10 cellular contexts compared by ENCODE assay signal in the genomic region with DNA sequence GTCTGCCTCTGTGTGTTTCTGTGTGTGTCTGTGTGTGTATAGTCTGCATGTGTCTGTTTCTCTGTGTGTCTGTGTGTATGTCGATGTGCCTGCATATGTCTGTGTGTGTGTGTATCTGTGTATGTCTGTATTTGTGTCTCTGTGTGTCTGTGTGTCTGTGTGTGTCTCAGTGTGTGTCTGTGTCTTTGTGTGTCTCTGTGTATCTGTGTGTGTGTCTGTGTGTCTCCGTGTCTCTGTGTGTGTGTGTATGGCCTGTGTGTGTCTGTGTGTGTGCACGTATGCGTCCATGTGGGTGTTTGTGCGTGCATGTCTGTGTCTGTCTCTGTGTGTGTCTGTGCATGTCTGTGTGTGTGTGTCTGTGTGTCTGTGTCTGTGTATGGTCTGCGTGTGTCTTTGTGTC. TPM values are rescaled to one million over a fixed set of nuclear protein-coding genes. Genes with fewer than 3 reads are reported as not detected.
DNase-seq lines count a peak whose midpoint lies in the region; ATAC-seq, FAIRE-seq and TF ChIP-seq lines count a peak whose summit lies in the region.
"Had no signal": no experiment of that assay in that cellular context is flagged by ENCODE, and none has a peak within 500 bp of the region (broad histone marks: within the 10 kb centered on the region; RNA-seq: fewer than 3 reads in every experiment).

No MANE protein-coding gene starts in this region.

- no peaks in the 10 kb centered on the region for H3K79me2 ChIP-seq in mesendoderm (ENCODE audit: control insufficient read depth, insufficient read depth, low read length)

- H2BK120ac ChIP-seq in mesendoderm (ENCODE audit: low read depth, low read length), result no peak overlapping the region

- no peak overlapping the region for H4K8ac ChIP-seq in mesendoderm (ENCODE audit: low read depth, low read length)

- ATAC-seq in heart right ventricle (peak in 3 of 8 donors; percentile 4 to 23 (median 15)), Right ventricle myocardium inferior (no peak), upper lobe of left lung (ENCODE audit: low FRiP score in 2 of 2) (peak in 1 of 2 donors; percentile 29)
- ATAC-seq in activated T-cell treated with anti-CD3 and anti-CD28 coated beads, Interleukin-2, amount 50 U/mL, for 72 hours (replicated peaks in 1 of 2), result no peak

- H3K4me1 ChIP-seq in heart right ventricle (peaks cover 0 to 18% (median 6%) of the 10 kb centered on the region in 9 donors), mesendoderm (ENCODE audit: control insufficient read depth, low read depth, low read length) (peaks cover 6% of the 10 kb centered on the region), upper lobe of left lung (peaks cover 8 to 18% (median 16%) of the 10 kb centered on the region in 4 donors)

- no peak overlapping the region for H4K5ac ChIP-seq in mesendoderm (ENCODE audit: low read length)

- H3K23ac ChIP-seq in mesendoderm (ENCODE audit: low read length), result peak overlapping the region; percentile 51

- no peak overlapping the region for H2BK5ac ChIP-seq in mesendoderm (ENCODE audit: low read length)

- TF ChIP-seq EP300 in upper lobe of left lung (IDR thresholded peaks at IDR 0.05), result no peak

- DNase-seq in heart right ventricle, result no peak
- DNase-seq in Right ventricle myocardium inferior (ENCODE audit: missing footprints), result no peak
- DNase-seq in bronchial epithelial cell (ENCODE audit: low read depth), result no peak
- no peak for DNase-seq in mesendoderm
- no peak for DNase-seq in upper lobe of left lung
- DNase-seq in activated T-cell treated with anti-CD3 and anti-CD28 coated beads, Interleukin-2, amount 50 U/mL, for 72 hours, result no peak
- DNase-seq in OCI-M1 (lab: John Stamatoyannopoulos, UW), result no peak
- no peak for DNase-seq in activated T-cell treated with anti-CD3 and anti-CD28 coated beads, Interleukin-2, amount 50 U/mL, for 48 hours

- H3K4me3 Mint-ChIP-seq in activated T-cell treated with anti-CD3 and anti-CD28 coated beads, Interleukin-2, amount 50 U/mL, for 72 hours, result no peak overlapping the region
- H3K4me3 Mint-ChIP-seq: T-cell had no signal

- no peak overlapping the region for H2BK15ac ChIP-seq in mesendoderm (replicated peaks; ENCODE audit: low read depth)

- H3K18ac ChIP-seq in mesendoderm (ENCODE audit: low read length), result no peak overlapping the region

- peak overlapping the region; percentile 63 for H3K4me2 ChIP-seq in mesendoderm (ENCODE audit: low read length)

- TF ChIP-seq POLR2A in upper lobe of left lung (IDR thresholded peaks at IDR 0.05), result no peak

- TF ChIP-seq CTCF in heart right ventricle (IDR thresholded peaks at IDR 0.05) (no peak), bronchial epithelial cell (IDR thresholded peaks at IDR 0.05; ENCODE audit: insufficient read depth, low read length, severe bottlenecking) (no peak), upper lobe of left lung (IDR thresholded peaks at IDR 0.05) (no peak)

- peak overlapping the region; percentile 40 to 70 (median 58) for H3K4me3 ChIP-seq in heart right ventricle
- H3K4me3 ChIP-seq in bronchial epithelial cell (ENCODE audit: low read depth, low read length), result peak overlapping the region; percentile 39
- peak overlapping the region; percentile 31 for H3K4me3 ChIP-seq in mesendoderm (ENCODE audit: low read length)
- H3K4me3 ChIP-seq in upper lobe of left lung, result peak overlapping the region; percentile 16 to 64 (median 58)

- H3K36me3 Mint-ChIP-seq in activated T-cell treated with anti-CD3 and anti-CD28 coated beads, Interleukin-2, amount 50 U/mL, for 72 hours (ENCODE audit: insufficient read depth in 2 of 2), result peaks cover 5 to 7% of the 10 kb centered on the region in 2 donors
- H3K36me3 Mint-ChIP-seq: T-cell had no signal

- peak overlapping the region; percentile 63 for H3K56ac ChIP-seq in mesendoderm (ENCODE audit: low read length)

- H3K36me3 ChIP-seq in heart right ventricle, result no peaks in the 10 kb centered on the region
- no peaks in the 10 kb centered on the region for H3K36me3 ChIP-seq in bronchial epithelial cell (ENCODE audit: control insufficient read depth, insufficient read depth, low read length)
- H3K36me3 ChIP-seq in mesendoderm (ENCODE audit: control insufficient read depth, insufficient read depth, low read length), result no peaks in the 10 kb centered on the region
- H3K36me3 ChIP-seq in upper lobe of left lung, result no peaks in the 10 kb centered on the region

- H3K27ac Mint-ChIP-seq in activated T-cell treated with anti-CD3 and anti-CD28 coated beads, Interleukin-2, amount 50 U/mL, for 72 hours, result no peak overlapping the region
- H3K27ac Mint-ChIP-seq: T-cell had no signal

- intact Hi-C loops in heart right ventricle (cut with DNase I) (loop anchor here in 1 of 10 donors (10.0 kb wide), 1 partner anchor 199 kb away; the partner anchor contains the start of gene SIPA1), Right ventricle myocardium inferior (cut with DNase I) (no loop called here)

- no peak overlapping the region for H3K27ac ChIP-seq in heart right ventricle
- no peak overlapping the region for H3K27ac ChIP-seq in mesendoderm (ENCODE audit: low read depth, low read length)
- peak overlapping the region in 1 of 4 donors; percentile 70 for H3K27ac ChIP-seq in upper lobe of left lung

- 38 to 60% methylated on average over 6 of the region's 6 CpGs for WGBS in heart right ventricle, 2 donors
- no CpG with 5 or more reads among the region's 6 CpGs for WGBS in mesendoderm (ENCODE audit: extremely low coverage, insufficient coverage, low lambda C conversion rate)
- 22 to 62% methylated on average over 3 to 6 of the region's 6 CpGs for WGBS in upper lobe of left lung, 2 donors

- H3K79me1 ChIP-seq in mesendoderm (ENCODE audit: low read length), result peaks cover 4% of the 10 kb centered on the region

- H3K4me1 Mint-ChIP-seq in activated T-cell treated with anti-CD3 and anti-CD28 coated beads, Interleukin-2, amount 50 U/mL, for 72 hours (ENCODE audit: low read depth), result peaks cover 21% of the 10 kb centered on the region

- no peak overlapping the region for H3K4ac ChIP-seq in mesendoderm (ENCODE audit: low read depth, low read length)

- H3K9ac ChIP-seq in mesendoderm (ENCODE audit: low read length), result peak overlapping the region; percentile 46

- H3K27me3 ChIP-seq in heart right ventricle (peaks cover 0 to 10% (median 0%) of the 10 kb centered on the region in 7 donors), bronchial epithelial cell (ENCODE audit: control insufficient read depth, insufficient read depth, low read length) (peaks cover 1% of the 10 kb centered on the region), mesendoderm (ENCODE audit: insufficient read depth, low read length, poor library complexity) (no peaks in the 10 kb centered on the region), upper lobe of left lung (no peaks in the 10 kb centered on the region)

- peak; percentile 92 for FAIRE-seq in bronchial epithelial cell (lab: Jason Lieb, UNC)

- H3K27me3 Mint-ChIP-seq in activated T-cell treated with anti-CD3 and anti-CD28 coated beads, Interleukin-2, amount 50 U/mL, for 72 hours (ENCODE audit: low read depth), result peaks cover 17% of the 10 kb centered on the region
- H3K27me3 Mint-ChIP-seq: T-cell had no signal

- no peak overlapping the region for H2AK5ac ChIP-seq in mesendoderm (ENCODE audit: low read length)

- peaks cover 6% of the 10 kb centered on the region in 2 donors for H3K9me3 Mint-ChIP-seq in activated T-cell treated with anti-CD3 and anti-CD28 coated beads, Interleukin-2, amount 50 U/mL, for 72 hours
- H3K9me3 Mint-ChIP-seq: T-cell had no signal

- no peaks in the 10 kb centered on the region for H3K9me3 ChIP-seq in heart right ventricle
- H3K9me3 ChIP-seq in upper lobe of left lung, result no peaks in the 10 kb centered on the region

RNA-seq across cellular contexts. Expression of gene SNX32, which starts 0.4 kb away (rescaled TPM):
- total RNA-seq in heart right ventricle, result under 1 TPM in 5 of 10 donors, not detected in 5; 0.13 to 0.32 (median 0.21) TPM
- under 1 TPM; 0.51 to 0.58 TPM for polyA plus RNA-seq in heart right ventricle
- not detected for total RNA-seq in Right ventricle myocardium inferior
- under 0.01 TPM in 1 of 2 replicates, not detected in the other for total RNA-seq in bronchial epithelial cell
- 0.10 TPM for polyA plus RNA-seq in mesendoderm (2013, experiment 1 of 2)
- polyA plus RNA-seq in mesendoderm (2013, experiment 2 of 2), result 0.08 TPM
- under 1 TPM in 2 of 6 donors, not detected in 4; 0.37 to 0.69 TPM for total RNA-seq in upper lobe of left lung
- total RNA-seq in activated T-cell treated with anti-CD3 and anti-CD28 coated beads, Interleukin-2, amount 50 U/mL, for 72 hours, result 1 to 10 TPM; 2.2 to 4.6 TPM

RNA-seq across cellular contexts. Expression of gene CFL1, which starts 23.8 kb away (rescaled TPM):
- 100 to 1,000 TPM; 281 to 672 (median 320) TPM for total RNA-seq in heart right ventricle
- polyA plus RNA-seq in heart right ventricle, result 100 to 1,000 TPM; 159 to 962 TPM
- total RNA-seq in Right ventricle myocardium inferior, result 386 TPM
- 764 and 971 TPM in 2 replicates for total RNA-seq in bronchial epithelial cell
- 1,253 TPM for polyA plus RNA-seq in mesendoderm (2013, experiment 1 of 2)
- polyA plus RNA-seq in mesendoderm (2013, experiment 2 of 2), result 1,244 TPM
- total RNA-seq in upper lobe of left lung, result 100 to 1,000 TPM; 358 to 813 (median 768) TPM
- total RNA-seq in activated T-cell treated with anti-CD3 and anti-CD28 coated beads, Interleukin-2, amount 50 U/mL, for 72 hours, result 100 to 1,000 TPM; 477 to 512 TPM

RNA-seq across cellular contexts. Expression of gene MUS81, which starts 26.0 kb away (rescaled TPM):
- total RNA-seq in heart right ventricle (10 to 100 TPM; 20.3 to 38.8 (median 27.0) TPM), Right ventricle myocardium inferior (35.5 TPM), bronchial epithelial cell (58.4 and 63.8 TPM in 2 replicates), upper lobe of left lung (100 to 1,000 TPM in 1 of 6 donors, 10 to 100 TPM in 5; 41.5 to 182 (median 53.3) TPM)
- polyA plus RNA-seq in heart right ventricle, result 100 to 1,000 TPM in 1 of 2 donors, 10 to 100 TPM in 1; 54.4 to 111 TPM
- 34.0 TPM for polyA plus RNA-seq in mesendoderm (2013, experiment 1 of 2)
- 34.8 TPM for polyA plus RNA-seq in mesendoderm (2013, experiment 2 of 2)
- total RNA-seq in activated T-cell treated with anti-CD3 and anti-CD28 coated beads, Interleukin-2, amount 50 U/mL, for 72 hours, result 10 to 100 TPM; 80.6 to 94.8 TPM

RNA-seq across cellular contexts. Expression of gene EFEMP2, which starts 38.4 kb away (rescaled TPM):
- total RNA-seq in heart right ventricle (100 to 1,000 TPM in 3 of 10 donors, 10 to 100 TPM in 7; 79.4 to 112 (median 89.6) TPM), Right ventricle myocardium inferior (83.1 TPM), bronchial epithelial cell (2.9 and 5.6 TPM in 2 replicates), upper lobe of left lung (10 to 100 TPM; 28.8 to 79.6 (median 65.3) TPM)
- polyA plus RNA-seq in heart right ventricle, result 100 to 1,000 TPM in 1 of 2 donors, 10 to 100 TPM in 1; 54.8 to 133 TPM
- polyA plus RNA-seq in mesendoderm (2013, experiment 1 of 2), result 9.1 TPM
- polyA plus RNA-seq in mesendoderm (2013, experiment 2 of 2), result 8.7 TPM
- total RNA-seq in activated T-cell treated with anti-CD3 and anti-CD28 coated beads, Interleukin-2, amount 50 U/mL, for 72 hours, result 10 to 100 TPM; 22.4 to 26.0 TPM

RNA-seq across cellular contexts. Expression of gene CTSW, which starts 45.4 kb away (rescaled TPM):
- total RNA-seq in heart right ventricle (1 to 10 TPM in 2 of 10 donors, under 1 TPM in 7, not detected in 1; 0.20 to 7.9 (median 0.55) TPM), Right ventricle myocardium inferior (1.1 TPM), bronchial epithelial cell (not detected in 2 replicates), upper lobe of left lung (10 to 100 TPM in 3 of 6 donors, 1 to 10 TPM in 3; 2.1 to 20.7 (median 11.4) TPM)
- under 1 TPM; 0.17 to 0.88 TPM for polyA plus RNA-seq in heart right ventricle
- polyA plus RNA-seq in mesendoderm (2013, experiment 1 of 2), result not detected
- not detected for polyA plus RNA-seq in mesendoderm (2013, experiment 2 of 2)
- 10 to 100 TPM; 16.8 to 27.8 TPM for total RNA-seq in activated T-cell treated with anti-CD3 and anti-CD28 coated beads, Interleukin-2, amount 50 U/mL, for 72 hours
- total RNA-seq: frontal cortex had no signal
